ENCODE assay signal across 8 cellular contexts in the genomic region with DNA sequence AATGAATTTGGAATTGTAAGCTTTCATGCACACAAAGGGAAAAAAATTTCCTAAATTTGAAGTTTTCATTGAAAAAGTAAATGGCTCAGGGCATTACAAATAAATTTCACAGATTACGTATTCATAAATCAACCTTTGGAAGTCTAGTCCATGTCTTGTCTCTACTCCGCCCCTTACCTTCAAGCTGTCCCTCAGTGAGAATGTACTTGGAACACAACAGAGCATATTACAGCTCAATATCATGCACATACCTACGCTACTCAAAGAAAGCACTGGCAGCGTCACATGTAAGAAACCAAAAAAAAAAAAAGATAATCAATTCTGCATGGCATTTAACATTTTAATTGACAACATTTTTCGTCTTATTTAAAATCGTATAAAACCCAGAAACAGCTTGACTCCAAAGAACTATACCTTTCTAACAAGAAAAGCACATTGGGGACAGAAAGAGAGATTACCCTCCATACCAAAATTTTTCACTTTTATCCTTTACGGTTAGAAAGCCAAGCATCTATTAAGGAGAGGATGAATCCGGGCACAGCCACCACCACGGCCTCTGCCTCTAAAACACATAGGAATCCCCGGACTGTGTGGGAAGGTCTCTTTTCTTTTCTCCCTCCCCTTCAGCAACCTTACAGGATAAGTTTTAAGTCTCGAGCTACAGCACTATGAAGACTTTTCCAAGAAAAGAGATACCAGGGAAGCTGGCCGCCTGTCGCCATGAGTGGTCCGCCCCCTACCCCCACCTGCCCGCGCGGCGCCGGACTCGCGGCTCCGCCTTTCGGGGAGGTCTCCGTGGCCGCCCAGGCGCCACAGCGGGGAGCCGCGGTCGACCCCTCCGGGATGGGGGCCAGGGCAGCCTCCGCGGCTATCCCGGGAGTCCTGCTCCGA. TPM values are rescaled to one million over a fixed set of nuclear protein-coding genes. Genes with fewer than 3 reads are reported as not detected.
DNase-seq lines count a peak whose midpoint lies in the region; ATAC-seq, FAIRE-seq and TF ChIP-seq lines count a peak whose summit lies in the region.

No MANE protein-coding gene starts in this region.

- H3K4me3 Mint-ChIP-seq in central memory CD8-positive, alpha-beta T cell, result peak overlapping the region; percentile 98

- POLR2A ChIA-PET in HepG2 (lab: Yijun Ruan, JAX), result interaction anchor here (1.7 kb wide), 1 partner anchor 165 kb away, joined by 7 read pairs; no protein-coding TSS in a partner anchor

- in situ Hi-C loops in HepG2 (cut with HindIII; ENCODE audit: extremely low pct_ligation_motif_present, low pct_unique_long_range_greater_than_20kb), result no loop called here

- H3K4me3 ChIP-seq in OCI-LY1 (ENCODE audit: low read depth, low read length, poor library complexity, severe bottlenecking), result peak overlapping the region; percentile 84
- peak overlapping the region; percentile 78 to 98 (median 96) for H3K4me3 ChIP-seq in HepG2 (replicated peaks in 1 of 3; ENCODE audit: insufficient read depth in 1 of 3, low read depth in 2 of 3, low read length in 3 of 3)
- H3K4me3 ChIP-seq in thyroid gland (replicated peaks in 1 of 3), result peak overlapping the region; percentile 57 to 100 (median 88)

- H3K27ac ChIP-seq in OCI-LY1 (ENCODE audit: low read depth, low read length, poor library complexity, severe bottlenecking) (no peak overlapping the region), HepG2 (ENCODE audit: extremely low read length, insufficient read depth, low read length) (peak overlapping the region; percentile 97), thyroid gland (peak overlapping the region; percentile 94 to 99 (median 99))

- TF ChIP-seq POLR2A in HepG2 (IDR thresholded peaks at IDR 0.05; ENCODE audit: insufficient read depth in 1 of 2, low read depth in 2 of 2, low read length in 2 of 2) (no peak), thyroid gland (IDR thresholded peaks at IDR 0.05) (peak in 1 of 2 donors; percentile 57)

- no peaks in the 10 kb centered on the region for H3K9me3 Mint-ChIP-seq in central memory CD8-positive, alpha-beta T cell

- WGBS in HepG2 (ENCODE audit: low lambda C conversion rate), result 5% methylated on average over 22 of the region's 35 CpGs
- 10 to 17% methylated on average over 14 to 24 of the region's 35 CpGs for whole genome bisulfite sequencing in thyroid gland, 2 donors

- H3K27me3 Mint-ChIP-seq in central memory CD8-positive, alpha-beta T cell, result no peaks in the 10 kb centered on the region

- ATAC-seq in GM18520 (IDR thresholded peaks at IDR 0.05; ENCODE audit: unreplicated experiment) (peak; percentile 22), HG02981 (IDR thresholded peaks at IDR 0.05; ENCODE audit: unreplicated experiment) (peak; percentile 34), HepG2 (peak; percentile 74)
- peak; percentile 11 for ATAC-seq in central memory CD8-positive, alpha-beta T cell (replicated peaks; ENCODE audit: extremely low read depth, poor library complexity, severe bottlenecking)

- H3K4me1 ChIP-seq in OCI-LY1 (ENCODE audit: insufficient read depth, low read length, severe bottlenecking) (peaks cover 25% of the 10 kb centered on the region), HepG2 (ENCODE audit: insufficient read depth, low read length) (peaks cover 49% of the 10 kb centered on the region), thyroid gland (peaks cover 0 to 5% of the 10 kb centered on the region in 2 donors)

- H3K4me2 ChIP-seq in OCI-LY1 (ENCODE audit: low read length) (peak overlapping the region; percentile 78), HepG2 (ENCODE audit: low read depth, low read length) (peak overlapping the region; percentile 75)

- H3K36me3 ChIP-seq in OCI-LY1 (ENCODE audit: insufficient read depth, low read length) (no peaks in the 10 kb centered on the region), HepG2 (replicated peaks in 1 of 2; ENCODE audit: control insufficient read depth in 1 of 2, insufficient read depth in 2 of 2, low read length in 2 of 2) (no peaks in the 10 kb centered on the region), thyroid gland (no peaks in the 10 kb centered on the region)

- TF ChIP-seq CTCF in OCI-LY1 (IDR thresholded peaks at IDR 0.05; ENCODE audit: low read length), result no peak
- TF ChIP-seq CTCF in HepG2 (CRISPR knock-in tag; IDR thresholded peaks at IDR 0.05), result no peak
- no peak for TF ChIP-seq CTCF in thyroid gland (IDR thresholded peaks at IDR 0.05)

- H3K9me3 ChIP-seq in OCI-LY1 (ENCODE audit: low read length), result no peaks in the 10 kb centered on the region
- no peaks in the 10 kb centered on the region for H3K9me3 ChIP-seq in HepG2 (ENCODE audit: low read length)
- H3K9me3 ChIP-seq in thyroid gland, result no peaks in the 10 kb centered on the region

- H3K4me1 Mint-ChIP-seq in central memory CD8-positive, alpha-beta T cell, result peaks cover 24% of the 10 kb centered on the region

- peaks cover 58% of the 10 kb centered on the region for H3K79me2 ChIP-seq in OCI-LY1 (ENCODE audit: insufficient read depth, low read length)
- peaks cover 95% of the 10 kb centered on the region for H3K79me2 ChIP-seq in HepG2 (ENCODE audit: insufficient read depth, low read length)

- FAIRE-seq in A204.1 (lab: Jason Lieb, UNC), result peak; percentile 83
- FAIRE-seq in HepG2 (lab: Jason Lieb, UNC), result no peak

- TF ChIP-seq RAD21 in HepG2 (CRISPR knock-in tag; IDR thresholded peaks at IDR 0.05), result no peak

- H3K27ac Mint-ChIP-seq in central memory CD8-positive, alpha-beta T cell (ENCODE audit: low read depth), result peak overlapping the region; percentile 93

- no peaks in the 10 kb centered on the region for H3K27me3 ChIP-seq in OCI-LY1 (ENCODE audit: insufficient read depth, low read length)
- H3K27me3 ChIP-seq in HepG2 (ENCODE audit: control insufficient read depth in 1 of 2, insufficient read depth in 2 of 2, low read length in 2 of 2), result no peaks in the 10 kb centered on the region; a peak in 1 of 5 replicates
- no peaks in the 10 kb centered on the region for H3K27me3 ChIP-seq in thyroid gland

- H2AFZ ChIP-seq in OCI-LY1 (ENCODE audit: low read length) (no peak overlapping the region), HepG2 (ENCODE audit: low read length) (no peak overlapping the region)

- H4K20me1 ChIP-seq in OCI-LY1 (ENCODE audit: insufficient read depth, low read length) (no peaks in the 10 kb centered on the region), HepG2 (ENCODE audit: insufficient read depth, low read length) (peaks cover 12% of the 10 kb centered on the region)

- TSS peak; percentile 39 for BruUV-seq in HepG2 (replicated peaks; lab: Mats Ljungman, UMichigan)

- no peak for TF ChIP-seq EP300 in HepG2 (IDR thresholded peaks at IDR 0.05; ENCODE audit: low read depth in 2 of 2, low read length in 2 of 2)
- no peak for TF ChIP-seq EP300 in HepG2 (CRISPR knock-in tag; IDR thresholded peaks at IDR 0.05; ENCODE audit: borderline replicate concordance)

- no peak for DNase-seq in central memory CD8-positive, alpha-beta T cell (ENCODE audit: low spot score in 2 of 2)
- DNase-seq in HepG2 (ENCODE audit: low spot score), result no peak
- no peak for DNase-seq in thyroid gland
- no peak for DNase-seq in HuH-7.5 (ENCODE audit: low spot score)

- CTCF ChIA-PET in HepG2 (lab: Yijun Ruan, JAX; ENCODE audit: low intra/inter-chr PET ratio, low total read pairs), result no interaction called here

- H3K9me2 ChIP-seq in OCI-LY1 (ENCODE audit: low read depth, low read length), result no peaks in the 10 kb centered on the region

- H3F3A ChIP-seq in OCI-LY1 (ENCODE audit: insufficient read depth, low read length), result 0 out of 2 replicates have a peak, but pooled peaks cover 4% of the 10 kb centered on the region

- intact Hi-C loops in HepG2 (cut with micrococcal nuclease; ENCODE audit: unreplicated experiment) (loop anchor here (5.0 to 10.0 kb wide), 2 partner anchors 197 to 250 kb away; no protein-coding TSS in a partner anchor), thyroid gland (cut with DNase I) (loop anchor here (10.0 kb wide), 2 partner anchors 50 to 190 kb away; no protein-coding TSS in a partner anchor)

- H3K9ac ChIP-seq in OCI-LY1 (ENCODE audit: low read length) (peak overlapping the region; percentile 83), HepG2 (ENCODE audit: insufficient read depth, low read depth, low read length) (peak overlapping the region; percentile 92)

- H3K36me3 Mint-ChIP-seq in central memory CD8-positive, alpha-beta T cell (ENCODE audit: insufficient read depth), result peaks cover 13% of the 10 kb centered on the region

RNA-seq across cellular contexts. Expression of gene JMJD1C, which starts 1.1 kb away (rescaled TPM):
- total RNA-seq in HepG2 (2016; rRNA removed; fragmentation: Illumina TruSeq; extraction: Trizol), result 42.7 and 51.4 TPM in 2 replicates
- total RNA-seq in HepG2 (2016; cell fraction: cytosol; rRNA removed; fragmentation: Illumina TruSeq; extraction: Trizol; ENCODE audit: low read depth), result 10.6 and 12.0 TPM in 2 replicates
- total RNA-seq in HepG2 (2016; cell fraction: insoluble cytoplasmic fraction; rRNA removed; fragmentation: Illumina TruSeq; extraction: Trizol), result 38.0 and 48.1 TPM in 2 replicates
- 16.5 and 17.1 TPM in 2 replicates for total RNA-seq in HepG2 (2016; cell fraction: membrane; rRNA removed; fragmentation: Illumina TruSeq; extraction: Trizol)
- 121 and 123 TPM in 2 replicates for total RNA-seq in HepG2 (2016; cell fraction: nucleus; rRNA removed; fragmentation: Illumina TruSeq; extraction: Trizol)
- 34.9 and 42.3 TPM in 2 replicates for polyA plus RNA-seq in HepG2 (2011; rRNA removed)
- polyA plus RNA-seq in HepG2 (2011; cell fraction: cytosol; rRNA removed), result 15.7 and 25.3 TPM in 2 replicates
- 46.2 and 51.3 TPM in 2 replicates for polyA plus RNA-seq in HepG2 (2011; cell fraction: nucleus; rRNA removed)
- polyA plus RNA-seq in HepG2 (2012), result 44.1 and 47.8 TPM in 2 replicates
- polyA plus RNA-seq in HepG2 (2016; cell fraction: cytosol; fragmentation: Illumina TruSeq; extraction: Trizol; ENCODE audit: low read depth), result 0.93 and 1.1 TPM in 2 replicates
- 22.2 and 27.2 TPM in 2 replicates for polyA plus RNA-seq in HepG2 (2016; cell fraction: insoluble cytoplasmic fraction; fragmentation: Illumina TruSeq; extraction: Trizol; ENCODE audit: low read depth)
- polyA plus RNA-seq in HepG2 (2016; cell fraction: membrane; fragmentation: Illumina TruSeq; extraction: Trizol; ENCODE audit: low read depth), result 2.7 and 3.3 TPM in 2 replicates
- polyA plus RNA-seq in HepG2 (2016; cell fraction: nucleus; fragmentation: Illumina TruSeq; extraction: Trizol; ENCODE audit: insufficient read depth, low read depth), result 68.6 and 81.1 TPM in 2 replicates
- 45.1 and 116 TPM in 2 replicates for polyA minus RNA-seq in HepG2 (2011; rRNA and poly(A)+ RNA removed; ENCODE audit: low replicate concordance)
- polyA minus RNA-seq in HepG2 (2011; cell fraction: cytosol; rRNA and poly(A)+ RNA removed), result 51.2 and 58.4 TPM in 2 replicates
- polyA minus RNA-seq in HepG2 (2011; cell fraction: nucleus; rRNA and poly(A)+ RNA removed), result 378 and 386 TPM in 2 replicates
- total RNA-seq in thyroid gland, result 100 to 1,000 TPM; 120 to 168 (median 136) TPM

RNA-seq across cellular contexts. Expression of gene REEP3, which starts 56.6 kb away (rescaled TPM):
- total RNA-seq in HepG2 (2016; rRNA removed; fragmentation: Illumina TruSeq; extraction: Trizol) (29.1 and 31.4 TPM in 2 replicates), thyroid gland (10 to 100 TPM; 63.4 to 79.6 (median 73.1) TPM)
- 23.6 and 27.7 TPM in 2 replicates for total RNA-seq in HepG2 (2016; cell fraction: cytosol; rRNA removed; fragmentation: Illumina TruSeq; extraction: Trizol; ENCODE audit: low read depth)
- total RNA-seq in HepG2 (2016; cell fraction: insoluble cytoplasmic fraction; rRNA removed; fragmentation: Illumina TruSeq; extraction: Trizol), result 27.1 and 27.9 TPM in 2 replicates
- 34.9 and 39.7 TPM in 2 replicates for total RNA-seq in HepG2 (2016; cell fraction: membrane; rRNA removed; fragmentation: Illumina TruSeq; extraction: Trizol)
- total RNA-seq in HepG2 (2016; cell fraction: nucleus; rRNA removed; fragmentation: Illumina TruSeq; extraction: Trizol), result 13.9 and 19.8 TPM in 2 replicates
- 5.3 and 7.1 TPM in 2 replicates for polyA plus RNA-seq in HepG2 (2011; rRNA removed)
- polyA plus RNA-seq in HepG2 (2011; cell fraction: cytosol; rRNA removed), result 5.4 and 8.4 TPM in 2 replicates
- 2.7 and 4.4 TPM in 2 replicates for polyA plus RNA-seq in HepG2 (2011; cell fraction: nucleus; rRNA removed)
- 8.7 and 10.0 TPM in 2 replicates for polyA plus RNA-seq in HepG2 (2012)
- 45.4 and 52.0 TPM in 2 replicates for polyA plus RNA-seq in HepG2 (2016; cell fraction: cytosol; fragmentation: Illumina TruSeq; extraction: Trizol; ENCODE audit: low read depth)
- 20.1 and 20.9 TPM in 2 replicates for polyA plus RNA-seq in HepG2 (2016; cell fraction: insoluble cytoplasmic fraction; fragmentation: Illumina TruSeq; extraction: Trizol; ENCODE audit: low read depth)
- polyA plus RNA-seq in HepG2 (2016; cell fraction: membrane; fragmentation: Illumina TruSeq; extraction: Trizol; ENCODE audit: low read depth), result 31.9 and 38.5 TPM in 2 replicates
- 25.8 and 29.3 TPM in 2 replicates for polyA plus RNA-seq in HepG2 (2016; cell fraction: nucleus; fragmentation: Illumina TruSeq; extraction: Trizol; ENCODE audit: insufficient read depth, low read depth)
- 2.4 and 4.6 TPM in 2 replicates for polyA minus RNA-seq in HepG2 (2011; rRNA and poly(A)+ RNA removed; ENCODE audit: low replicate concordance)
- polyA minus RNA-seq in HepG2 (2011; cell fraction: cytosol; rRNA and poly(A)+ RNA removed), result 9.3 and 9.6 TPM in 2 replicates
- 6.3 and 7.8 TPM in 2 replicates for polyA minus RNA-seq in HepG2 (2011; cell fraction: nucleus; rRNA and poly(A)+ RNA removed)

Comparison
In these comparisons a context has a peak if more than half of its experiments do, and no peak if none do; other contexts are left out.
1. ATAC-seq: peak in every context shown above with its lines; median percentile 74 in HepG2; 34 in HG02981; 22 in GM18520; 11 in central memory CD8-positive, alpha-beta T cell.